Comparison of ENCODE assay signal across 8 cellular contexts in genomic region chr4:139557506-139558110, GRCh38. TPM values are rescaled to one million over a fixed set of nuclear protein-coding genes. Genes with fewer than 3 reads are reported as not detected.
DNase-seq lines count a peak whose midpoint lies in the region; ATAC-seq and TF ChIP-seq lines count a peak whose summit lies in the region.

No MANE protein-coding gene starts in this region.

- H3K36me3 Mint-ChIP-seq in GM23338 (ENCODE audit: low read depth): no peaks in the 10 kb centered on the region; the same call in 2 of the 3 replicates

- H3K4me3 ChIP-seq in GM23338 (peak overlapping the region; percentile 87), SU-DHL-6 (ENCODE audit: insufficient read depth, low read length, poor library complexity, severe bottlenecking) (peak overlapping the region; percentile 68), fibroblast of pulmonary artery (replicated peaks; ENCODE audit: low read depth, low read length) (peak overlapping the region; percentile 82), gastrocnemius medialis (peak overlapping the region; percentile 65 to 98 (median 87))

- no peaks in the 10 kb centered on the region for H3K9me3 ChIP-seq in SU-DHL-6 (ENCODE audit: insufficient read depth, low read length)
- no peaks in the 10 kb centered on the region for H3K9me3 ChIP-seq in gastrocnemius medialis

- H2AFZ ChIP-seq in GM23338 (peak overlapping the region; percentile 97), SU-DHL-6 (ENCODE audit: low read depth, low read length, severe bottlenecking) (peak overlapping the region; percentile 67)

- H3K4me2 ChIP-seq in GM23338 (peak overlapping the region; percentile 98), SU-DHL-6 (ENCODE audit: low read depth, low read length, poor library complexity, severe bottlenecking) (peak overlapping the region; percentile 89)

- ATAC-seq in GM23338 (peak; percentile 6), gastrocnemius medialis (no peak), GM21381 (IDR thresholded peaks at IDR 0.05; ENCODE audit: unreplicated experiment) (no peak)

- peaks cover 46% of the 10 kb centered on the region for H3K4me1 Mint-ChIP-seq in GM23338

- H3K4me3 Mint-ChIP-seq in GM23338: peak overlapping the region; percentile 87

- no peak overlapping the region for H3K27ac Mint-ChIP-seq in GM23338

- TF ChIP-seq POLR2A in gastrocnemius medialis (IDR thresholded peaks at IDR 0.05): no peak

- in situ Hi-C loops in gastrocnemius medialis (cut with MboI; ENCODE audit: low sequenced_read_pairs in 4 of 4): no loop called here

- no peak overlapping the region for H3K27ac ChIP-seq in GM23338 (ENCODE audit: low read depth)
- H3K27ac ChIP-seq in SU-DHL-6 (ENCODE audit: low read depth, low read length): peak overlapping the region; percentile 70
- H3K27ac ChIP-seq in gastrocnemius medialis: peak overlapping the region; percentile 96 to 99 (median 98)

- H3K36me3 ChIP-seq in GM23338 (ENCODE audit: insufficient read depth) (no peaks in the 10 kb centered on the region), SU-DHL-6 (ENCODE audit: low read length) (no peaks in the 10 kb centered on the region), gastrocnemius medialis (no peaks in the 10 kb centered on the region)

- intact Hi-C loops in gastrocnemius medialis (cut with DNase I; ENCODE audit: low total_unique reads): loop anchor here (2.0 to 5.0 kb wide), 6 partner anchors 45 to 595 kb away; partner anchors contain the start of genes ELF2, MAML3 and NOCT

- DNase-seq in GM23338 (ENCODE audit: low spot score) (peak; percentile 42), fibroblast of pulmonary artery (ENCODE audit: low read depth) (no peak), gastrocnemius medialis (no peak), NCI-H1694 (lab: John Stamatoyannopoulos, UW) (no peak), NCI-H345 treated with DMSO at 0.1 percent for 48 hours (lab: John Stamatoyannopoulos, UW; ENCODE audit: unreplicated experiment) (no peak), GOT3 (lab: John Stamatoyannopoulos, UW) (no peak)

- peaks cover 35% of the 10 kb centered on the region for H3K4me1 ChIP-seq in GM23338 (ENCODE audit: insufficient read depth)
- peaks cover 22 to 34% of the 10 kb centered on the region in 2 donors for H3K4me1 ChIP-seq in gastrocnemius medialis

- no peak for TF ChIP-seq CTCF in GM23338 (conservative IDR thresholded peaks at IDR 0.05; ENCODE audit: low read depth in 2 of 2)
- TF ChIP-seq CTCF in SU-DHL-6 (IDR thresholded peaks at IDR 0.05; ENCODE audit: insufficient read depth, low read length, poor library complexity, severe bottlenecking): no peak
- TF ChIP-seq CTCF in fibroblast of pulmonary artery (IDR thresholded peaks at IDR 0.05; ENCODE audit: low read length, missing control alignments): no peak
- no peak for TF ChIP-seq CTCF in gastrocnemius medialis (IDR thresholded peaks at IDR 0.05 in 4 of 5, conservative IDR thresholded peaks at IDR 0.05 in 1 of 5)

- no peaks in the 10 kb centered on the region for H3K9me2 ChIP-seq in GM23338 (ENCODE audit: insufficient read depth)
- H3K9me2 ChIP-seq in SU-DHL-6 (replicated peaks; ENCODE audit: insufficient read depth, low read length): no peaks in the 10 kb centered on the region

- peaks cover 58% of the 10 kb centered on the region for H3K27me3 Mint-ChIP-seq in GM23338 (ENCODE audit: insufficient read depth, low read depth, poor library complexity)

- H3K9me3 Mint-ChIP-seq in GM23338: no peaks in the 10 kb centered on the region; the same call in 1 of the 3 replicates

- peaks cover 74% of the 10 kb centered on the region for H3K27me3 ChIP-seq in GM23338 (ENCODE audit: insufficient read depth)
- no peaks in the 10 kb centered on the region for H3K27me3 ChIP-seq in SU-DHL-6 (ENCODE audit: low read length)
- H3K27me3 ChIP-seq in gastrocnemius medialis: no peaks in the 10 kb centered on the region

- peak overlapping the region; percentile 82 for H3K9ac ChIP-seq in SU-DHL-6 (ENCODE audit: low read length)

- no peaks in the 10 kb centered on the region for H3K79me2 ChIP-seq in GM23338 (replicated peaks; ENCODE audit: insufficient read depth)
- peaks cover 26% of the 10 kb centered on the region for H3K79me2 ChIP-seq in SU-DHL-6 (ENCODE audit: insufficient read depth, low read length)

- H3F3A ChIP-seq in GM23338 (replicated peaks; ENCODE audit: low read depth) (0 out of 2 replicates have a peak, but pooled peaks cover 7% of the 10 kb centered on the region), SU-DHL-6 (ENCODE audit: insufficient read depth) (peaks cover 12% of the 10 kb centered on the region)

- no peaks in the 10 kb centered on the region for H4K20me1 ChIP-seq in GM23338 (replicated peaks; ENCODE audit: insufficient read depth)
- H4K20me1 ChIP-seq in SU-DHL-6 (ENCODE audit: low read depth, low read length): peaks cover 2% of the 10 kb centered on the region; the same call in 1 of the 2 replicates

TF ChIP-seq in GM23338, 12 proteins besides CTCF, POLR2A, EP300 and RAD21 (continues in another document):
- no peak for TF ChIP-seq ZNF331 (CRISPR knock-in tag; IDR thresholded peaks at IDR 0.05; ENCODE audit: low read depth)
- no peak for TF ChIP-seq NANOG (IDR thresholded peaks at IDR 0.05; ENCODE audit: borderline replicate concordance)
- TF ChIP-seq POLR2AphosphoS5 (IDR thresholded peaks at IDR 0.05; ENCODE audit: low read depth): no peak
- TF ChIP-seq, protein P1, sequence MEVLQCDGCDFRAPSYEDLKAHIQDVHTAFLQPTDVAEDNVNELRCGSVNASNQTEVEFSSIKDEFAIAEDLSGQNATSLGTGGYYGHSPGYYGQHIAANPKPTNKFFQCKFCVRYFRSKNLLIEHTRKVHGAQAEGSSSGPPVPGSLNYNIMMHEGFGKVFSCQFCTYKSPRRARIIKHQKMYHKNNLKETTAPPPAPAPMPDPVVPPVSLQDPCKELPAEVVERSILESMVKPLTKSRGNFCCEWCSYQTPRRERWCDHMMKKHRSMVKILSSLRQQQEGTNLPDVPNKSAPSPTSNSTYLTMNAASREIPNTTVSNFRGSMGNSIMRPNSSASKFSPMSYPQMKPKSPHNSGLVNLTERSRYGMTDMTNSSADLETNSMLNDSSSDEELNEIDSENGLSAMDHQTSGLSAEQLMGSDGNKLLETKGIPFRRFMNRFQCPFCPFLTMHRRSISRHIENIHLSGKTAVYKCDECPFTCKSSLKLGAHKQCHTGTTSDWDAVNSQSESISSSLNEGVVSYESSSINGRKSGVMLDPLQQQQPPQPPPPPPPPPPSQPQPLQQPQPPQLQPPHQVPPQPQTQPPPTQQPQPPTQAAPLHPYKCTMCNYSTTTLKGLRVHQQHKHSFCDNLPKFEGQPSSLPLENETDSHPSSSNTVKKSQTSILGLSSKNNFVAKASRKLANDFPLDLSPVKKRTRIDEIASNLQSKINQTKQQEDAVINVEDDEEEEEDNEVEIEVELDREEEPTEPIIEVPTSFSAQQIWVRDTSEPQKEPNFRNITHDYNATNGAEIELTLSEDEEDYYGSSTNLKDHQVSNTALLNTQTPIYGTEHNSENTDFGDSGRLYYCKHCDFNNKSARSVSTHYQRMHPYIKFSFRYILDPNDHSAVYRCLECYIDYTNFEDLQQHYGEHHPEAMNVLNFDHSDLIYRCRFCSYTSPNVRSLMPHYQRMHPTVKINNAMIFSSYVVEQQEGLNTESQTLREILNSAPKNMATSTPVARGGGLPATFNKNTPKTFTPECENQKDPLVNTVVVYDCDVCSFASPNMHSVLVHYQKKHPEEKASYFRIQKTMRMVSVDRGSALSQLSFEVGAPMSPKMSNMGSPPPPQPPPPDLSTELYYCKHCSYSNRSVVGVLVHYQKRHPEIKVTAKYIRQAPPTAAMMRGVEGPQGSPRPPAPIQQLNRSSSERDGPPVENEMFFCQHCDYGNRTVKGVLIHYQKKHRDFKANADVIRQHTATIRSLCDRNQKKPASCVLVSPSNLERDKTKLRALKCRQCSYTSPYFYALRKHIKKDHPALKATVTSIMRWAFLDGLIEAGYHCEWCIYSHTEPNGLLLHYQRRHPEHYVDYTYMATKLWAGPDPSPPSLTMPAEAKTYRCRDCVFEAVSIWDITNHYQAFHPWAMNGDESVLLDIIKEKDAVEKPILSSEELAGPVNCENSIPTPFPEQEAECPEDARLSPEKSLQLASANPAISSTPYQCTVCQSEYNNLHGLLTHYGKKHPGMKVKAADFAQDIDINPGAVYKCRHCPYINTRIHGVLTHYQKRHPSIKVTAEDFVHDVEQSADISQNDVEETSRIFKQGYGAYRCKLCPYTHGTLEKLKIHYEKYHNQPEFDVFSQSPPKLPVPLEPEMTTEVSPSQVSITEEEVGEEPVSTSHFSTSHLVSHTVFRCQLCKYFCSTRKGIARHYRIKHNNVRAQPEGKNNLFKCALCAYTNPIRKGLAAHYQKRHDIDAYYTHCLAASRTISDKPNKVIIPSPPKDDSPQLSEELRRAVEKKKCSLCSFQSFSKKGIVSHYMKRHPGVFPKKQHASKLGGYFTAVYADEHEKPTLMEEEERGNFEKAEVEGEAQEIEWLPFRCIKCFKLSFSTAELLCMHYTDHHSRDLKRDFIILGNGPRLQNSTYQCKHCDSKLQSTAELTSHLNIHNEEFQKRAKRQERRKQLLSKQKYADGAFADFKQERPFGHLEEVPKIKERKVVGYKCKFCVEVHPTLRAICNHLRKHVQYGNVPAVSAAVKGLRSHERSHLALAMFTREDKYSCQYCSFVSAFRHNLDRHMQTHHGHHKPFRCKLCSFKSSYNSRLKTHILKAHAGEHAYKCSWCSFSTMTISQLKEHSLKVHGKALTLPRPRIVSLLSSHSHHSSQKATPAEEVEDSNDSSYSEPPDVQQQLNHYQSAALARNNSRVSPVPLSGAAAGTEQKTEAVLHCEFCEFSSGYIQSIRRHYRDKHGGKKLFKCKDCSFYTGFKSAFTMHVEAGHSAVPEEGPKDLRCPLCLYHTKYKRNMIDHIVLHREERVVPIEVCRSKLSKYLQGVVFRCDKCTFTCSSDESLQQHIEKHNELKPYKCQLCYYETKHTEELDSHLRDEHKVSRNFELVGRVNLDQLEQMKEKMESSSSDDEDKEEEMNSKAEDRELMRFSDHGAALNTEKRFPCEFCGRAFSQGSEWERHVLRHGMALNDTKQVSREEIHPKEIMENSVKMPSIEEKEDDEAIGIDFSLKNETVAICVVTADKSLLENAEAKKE (CRISPR knock-in tag; IDR thresholded peaks at IDR 0.05): no peak
- no peak for TF ChIP-seq ZNF114 (CRISPR knock-in tag; IDR thresholded peaks at IDR 0.05)
- TF ChIP-seq CREB1 (CRISPR knock-in tag; IDR thresholded peaks at IDR 0.05; ENCODE audit: low read depth): no peak
- no peak for TF ChIP-seq STAT1 (IDR thresholded peaks at IDR 0.05; ENCODE audit: unreplicated experiment)

RNA-seq across cellular contexts. Expression of gene SETD7, which starts 1.6 kb away (rescaled TPM):
- total RNA-seq in GM23338 (2014; rRNA removed; shearing (Covaris generic)): 4.2 and 4.5 TPM in 2 replicates
- 0.99 and 1.1 TPM in 2 replicates for polyA plus RNA-seq in GM23338 (2016; fragmentation: Nextera tagmentation; extraction: Ambion mirVana)
- 100 to 1,000 TPM in 3 of 4 donors, 10 to 100 TPM in 1; 73.1 to 134 (median 113) TPM for total RNA-seq in gastrocnemius medialis

Comparison
In these comparisons a context has a peak if more than half of its experiments do, and no peak if none do; other contexts are left out.
1. RNA of gene SETD7, which starts 1.6 kb away (total RNA-seq): 73.1 to 134 TPM in gastrocnemius medialis; 4.2 to 4.5 TPM in GM23338; every median in the first group is over 10 times any median in the second.
2. Peak in every context shown above with its lines, with median percentiles within 50 percentile points of each other: H3K4me3 ChIP-seq.